In the genomic region with DNA sequence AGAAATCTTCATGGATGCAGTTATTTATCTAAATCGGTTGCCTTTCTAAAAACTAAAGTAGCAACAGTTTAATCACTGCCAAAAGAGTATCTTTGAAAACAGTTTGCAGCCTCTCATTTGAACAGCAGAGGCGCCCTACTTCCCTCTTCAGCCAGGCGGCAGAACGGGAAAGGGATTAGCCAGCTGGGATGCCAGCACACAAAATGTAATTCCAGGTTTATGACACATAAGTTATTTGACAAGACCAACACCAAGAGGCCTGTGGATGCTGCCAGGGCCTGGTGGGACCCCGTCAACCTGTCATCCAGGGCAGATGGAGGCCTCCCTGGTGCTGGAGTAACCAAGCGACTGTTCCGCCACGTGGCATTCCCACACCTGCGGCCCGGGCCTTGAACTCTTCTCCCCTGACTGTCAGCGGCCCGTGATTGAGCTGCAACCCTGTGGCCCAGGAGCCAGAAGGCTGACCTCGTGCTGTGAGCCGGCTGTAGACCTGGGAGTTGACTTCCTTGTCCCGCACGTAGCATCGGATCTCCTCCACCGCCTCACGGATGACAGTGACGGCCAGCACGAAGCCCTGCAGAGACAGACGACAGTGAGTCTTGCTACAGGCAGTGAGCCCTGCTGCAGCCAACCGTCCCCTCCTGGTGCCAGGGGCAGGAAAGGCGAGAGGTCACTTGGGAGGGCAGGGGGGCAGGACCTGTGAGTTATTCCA, we compare ENCODE assay signal across 1 cellular context.
TF ChIP-seq lines count a peak whose summit lies in the region.

No MANE protein-coding gene starts in this region.

TF ChIP-seq in GM23338, 12 proteins besides CTCF, POLR2A, EP300 and RAD21 (continued from another document):
- TF ChIP-seq EZH2phosphoT487 (IDR thresholded peaks at IDR 0.05; ENCODE audit: unreplicated experiment) (no peak), EZH2 (IDR thresholded peaks at IDR 0.05; ENCODE audit: low read depth, unreplicated experiment) (no peak), STAT1 (IDR thresholded peaks at IDR 0.05; ENCODE audit: unreplicated experiment) (no peak), ZNF114 (CRISPR knock-in tag; IDR thresholded peaks at IDR 0.05) (no peak), ETS1 (IDR thresholded peaks at IDR 0.05) (no peak), JUNB (IDR thresholded peaks at IDR 0.05; ENCODE audit: unreplicated experiment) (no peak), ZNF331 (CRISPR knock-in tag; IDR thresholded peaks at IDR 0.05; ENCODE audit: low read depth) (no peak), NANOG (IDR thresholded peaks at IDR 0.05; ENCODE audit: borderline replicate concordance) (no peak), POLR2AphosphoS5 (IDR thresholded peaks at IDR 0.05; ENCODE audit: low read depth) (no peak), CREB1 (CRISPR knock-in tag; IDR thresholded peaks at IDR 0.05; ENCODE audit: low read depth) (no peak)
- TF ChIP-seq, protein P1, sequence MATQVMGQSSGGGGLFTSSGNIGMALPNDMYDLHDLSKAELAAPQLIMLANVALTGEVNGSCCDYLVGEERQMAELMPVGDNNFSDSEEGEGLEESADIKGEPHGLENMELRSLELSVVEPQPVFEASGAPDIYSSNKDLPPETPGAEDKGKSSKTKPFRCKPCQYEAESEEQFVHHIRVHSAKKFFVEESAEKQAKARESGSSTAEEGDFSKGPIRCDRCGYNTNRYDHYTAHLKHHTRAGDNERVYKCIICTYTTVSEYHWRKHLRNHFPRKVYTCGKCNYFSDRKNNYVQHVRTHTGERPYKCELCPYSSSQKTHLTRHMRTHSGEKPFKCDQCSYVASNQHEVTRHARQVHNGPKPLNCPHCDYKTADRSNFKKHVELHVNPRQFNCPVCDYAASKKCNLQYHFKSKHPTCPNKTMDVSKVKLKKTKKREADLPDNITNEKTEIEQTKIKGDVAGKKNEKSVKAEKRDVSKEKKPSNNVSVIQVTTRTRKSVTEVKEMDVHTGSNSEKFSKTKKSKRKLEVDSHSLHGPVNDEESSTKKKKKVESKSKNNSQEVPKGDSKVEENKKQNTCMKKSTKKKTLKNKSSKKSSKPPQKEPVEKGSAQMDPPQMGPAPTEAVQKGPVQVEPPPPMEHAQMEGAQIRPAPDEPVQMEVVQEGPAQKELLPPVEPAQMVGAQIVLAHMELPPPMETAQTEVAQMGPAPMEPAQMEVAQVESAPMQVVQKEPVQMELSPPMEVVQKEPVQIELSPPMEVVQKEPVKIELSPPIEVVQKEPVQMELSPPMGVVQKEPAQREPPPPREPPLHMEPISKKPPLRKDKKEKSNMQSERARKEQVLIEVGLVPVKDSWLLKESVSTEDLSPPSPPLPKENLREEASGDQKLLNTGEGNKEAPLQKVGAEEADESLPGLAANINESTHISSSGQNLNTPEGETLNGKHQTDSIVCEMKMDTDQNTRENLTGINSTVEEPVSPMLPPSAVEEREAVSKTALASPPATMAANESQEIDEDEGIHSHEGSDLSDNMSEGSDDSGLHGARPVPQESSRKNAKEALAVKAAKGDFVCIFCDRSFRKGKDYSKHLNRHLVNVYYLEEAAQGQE (IDR thresholded peaks at IDR 0.05; ENCODE audit: unreplicated experiment), result no peak
